Comparison of ENCODE assay signal across 9 cellular contexts in the genomic region with DNA sequence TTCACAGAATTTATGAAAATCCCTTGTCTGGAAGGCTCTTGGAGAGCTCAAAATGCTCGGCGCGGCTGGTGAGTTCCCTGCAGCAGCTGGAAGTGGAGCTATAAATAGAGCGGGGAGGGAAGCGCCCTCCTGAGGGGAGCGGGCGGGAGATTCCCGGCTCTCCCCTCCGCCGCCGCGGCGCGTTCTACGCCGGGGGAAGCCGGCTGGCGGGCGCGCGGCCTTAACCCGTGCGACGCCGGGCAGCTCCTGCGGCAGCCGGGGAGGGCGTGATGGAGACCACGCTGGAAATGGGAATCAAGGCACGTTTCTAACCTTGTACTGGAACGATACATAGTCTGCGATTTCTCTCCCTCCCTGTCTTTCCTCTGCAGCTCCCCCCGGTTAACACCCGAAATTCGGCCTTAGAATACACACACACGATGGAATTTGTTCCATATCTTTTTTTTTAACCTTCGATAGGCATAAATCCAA.
DNase-seq lines count a peak whose midpoint lies in the region; ATAC-seq, FAIRE-seq and TF ChIP-seq lines count a peak whose summit lies in the region.
"Had no signal": no experiment of that assay in that cellular context is flagged by ENCODE, and none has a peak within 500 bp of the region (broad histone marks: within the 10 kb centered on the region; RNA-seq: fewer than 3 reads in every experiment).

No MANE protein-coding gene starts in this region.

- H3K27me3 ChIP-seq in CD8-positive, alpha-beta T cell (ENCODE audit: insufficient read depth, low read length), result no peaks in the 10 kb centered on the region

- H3K36me3 ChIP-seq in kidney (ENCODE audit: control insufficient read depth in 1 of 2, insufficient read depth in 2 of 2, low read length in 2 of 2), result no peaks in the 10 kb centered on the region
- no peaks in the 10 kb centered on the region for H3K36me3 ChIP-seq in CD8-positive, alpha-beta T cell (ENCODE audit: insufficient read depth, low read length)

- intact Hi-C loops in kidney (cut with DNase I), result no loop called here
- intact Hi-C loops in CD8-positive, alpha-beta T cell (cut with DNase I, micrococcal nuclease), result no loop called here

- no peak for TF ChIP-seq CTCF in cardiac fibroblast (IDR thresholded peaks at IDR 0.05; ENCODE audit: low read depth, low read length)
- no peak for TF ChIP-seq CTCF in kidney (IDR thresholded peaks at IDR 0.05; ENCODE audit: borderline replicate concordance, extremely low read depth, insufficient read depth)
- TF ChIP-seq CTCF in CD8-positive, alpha-beta T cell (IDR thresholded peaks at IDR 0.05), result no peak

- H3K9ac ChIP-seq in kidney (ENCODE audit: low read length in 2 of 2), result no peak overlapping the region

- CTCF ChIA-PET in CD8-positive, alpha-beta T cell (lab: Charles Lee), result no interaction called here

- no peaks in the 10 kb centered on the region for H3K9me3 ChIP-seq in kidney (ENCODE audit: control insufficient read depth in 1 of 2, low read length in 2 of 2)
- H3K9me3 ChIP-seq in CD8-positive, alpha-beta T cell (ENCODE audit: low read length), result no peaks in the 10 kb centered on the region

- H3K4me1 ChIP-seq in kidney (ENCODE audit: control insufficient read depth in 1 of 2, insufficient read depth in 1 of 2, low read depth in 1 of 2, low read length in 2 of 2), result no peaks in the 10 kb centered on the region
- no peaks in the 10 kb centered on the region for H3K4me1 ChIP-seq in CD8-positive, alpha-beta T cell (ENCODE audit: insufficient read depth, low read length)

- no peak overlapping the region for H3K27ac ChIP-seq in kidney (ENCODE audit: low read depth in 2 of 2, low read length in 2 of 2)
- no peak overlapping the region for H3K27ac ChIP-seq in substantia nigra (ENCODE audit: low read depth, low read length, poor library complexity, severe bottlenecking)
- H3K27ac ChIP-seq in CD8-positive, alpha-beta T cell (ENCODE audit: low read depth, low read length), result no peak overlapping the region

- no peak overlapping the region for H3K27ac Mint-ChIP-seq in CD8-positive, alpha-beta T cell

- H3K4me3 ChIP-seq in cardiac fibroblast (replicated peaks in 1 of 2; ENCODE audit: low read depth in 2 of 2, low read length in 2 of 2) (peak overlapping the region; percentile 21 to 24), kidney (ENCODE audit: low read length in 2 of 2) (peak overlapping the region; percentile 41 to 56)
- no peak overlapping the region for H3K4me3 ChIP-seq in CD8-positive, alpha-beta T cell (ENCODE audit: low read depth, low read length)

- H3K4me1 Mint-ChIP-seq in CD8-positive, alpha-beta T cell (ENCODE audit: low read depth), result no peaks in the 10 kb centered on the region

- peaks cover 38% of the 10 kb centered on the region for H3K27me3 Mint-ChIP-seq in CD8-positive, alpha-beta T cell (ENCODE audit: low read depth)

- no peak overlapping the region for H3K4me3 Mint-ChIP-seq in CD8-positive, alpha-beta T cell

- DNase-seq in NCI-H1417 (lab: John Stamatoyannopoulos, UW) (peak; percentile 61 to 88 (median 73)), NCI-H1417 treated with DMSO at 0.1 percent for 48 hours (lab: John Stamatoyannopoulos, UW) (no peak), cardiac fibroblast (ENCODE audit: low read depth in 2 of 2) (peak; percentile 18 to 48), kidney (peak; percentile 72), substantia nigra (lab: John Stamatoyannopoulos, UW) (peak in 31 of 49 donors; percentile 3 to 69 (median 19)), cerebellar cortex (ENCODE audit: low spot score) (no peak)
- DNase-seq in CD8-positive, alpha-beta T cell, result no peak

- FAIRE-seq in kidney (lab: Jason Lieb, UNC), result no peak
- FAIRE-seq: A204.1 had no signal

- POLR2A ChIA-PET in CD8-positive, alpha-beta T cell (lab: Charles Lee), result no interaction called here

- H3K36me3 Mint-ChIP-seq in CD8-positive, alpha-beta T cell, result no peaks in the 10 kb centered on the region

- no peak for ATAC-seq in CD8-positive, alpha-beta T cell
- ATAC-seq in GM19463 (IDR thresholded peaks at IDR 0.05; ENCODE audit: unreplicated experiment), result no peak

- no peaks in the 10 kb centered on the region for H3K9me3 Mint-ChIP-seq in CD8-positive, alpha-beta T cell

Comparison
In these comparisons a context has a peak if more than half of its experiments do, and no peak if none do; other contexts are left out.
1. DNase-seq: peak in NCI-H1417 (3 of 3), cardiac fibroblast (2 of 2), kidney (single experiment) and substantia nigra (31 of 49); none in NCI-H1417 treated with DMSO at 0.1 percent for 48 hours (single experiment), CD8-positive, alpha-beta T cell (0 of 7) and cerebellar cortex (single experiment).